In the genomic region with DNA sequence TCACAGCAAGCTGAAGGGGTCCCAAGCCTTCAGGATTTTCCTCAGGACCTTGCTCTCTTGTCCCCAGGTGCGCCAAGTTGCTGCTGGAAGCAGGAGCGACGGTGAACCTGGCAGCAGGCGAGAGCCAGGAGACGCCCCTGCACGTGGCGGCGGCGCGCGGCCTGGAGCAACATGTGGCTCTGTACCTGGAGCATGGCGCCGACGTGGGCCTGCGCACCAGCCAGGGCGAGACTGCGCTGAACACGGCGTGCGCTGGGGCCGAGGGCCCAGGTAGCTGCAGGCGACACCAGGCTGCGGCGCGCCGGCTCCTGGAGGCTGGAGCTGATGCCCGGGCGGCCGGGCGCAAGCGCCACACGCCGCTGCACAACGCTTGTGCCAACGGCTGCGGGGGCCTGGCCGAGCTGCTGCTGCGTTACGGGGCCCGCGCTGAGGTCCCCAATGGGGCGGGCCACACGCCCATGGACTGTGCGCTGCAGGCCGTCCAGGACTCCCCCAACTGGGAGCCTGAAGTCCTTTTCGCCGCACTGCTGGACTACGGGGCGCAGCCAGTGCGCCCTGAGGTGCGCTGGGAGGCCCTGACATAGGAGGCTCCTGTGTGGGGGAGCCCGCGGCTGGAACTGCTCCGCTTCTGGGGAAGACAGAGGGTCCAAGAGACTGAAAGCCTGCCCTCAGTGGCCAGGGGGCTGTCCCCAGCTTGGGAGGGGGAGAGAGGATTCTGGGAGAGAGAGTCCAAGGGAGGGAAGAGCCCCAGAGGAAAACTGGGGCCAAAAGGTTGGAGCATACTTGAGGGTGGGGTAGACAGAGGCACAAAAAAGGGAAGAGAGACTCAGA, we compare ENCODE assay signal across 1 cellular context.
TF ChIP-seq lines count a peak whose summit lies in the region.

No MANE protein-coding gene starts in this region.

TF ChIP-seq in HCT116, 20 proteins besides CTCF, POLR2A, EP300 and RAD21:
- TF ChIP-seq ELF1 (IDR thresholded peaks at IDR 0.05; ENCODE audit: borderline replicate concordance, low read depth), result no peak
- TF ChIP-seq SIN3A (IDR thresholded peaks at IDR 0.05; ENCODE audit: low read depth), result no peak
- TF ChIP-seq TCF7L2 (IDR thresholded peaks at IDR 0.05; ENCODE audit: borderline replicate concordance, extremely low read depth, insufficient read depth, insufficient read length), result no peak
- TF ChIP-seq ZFX (IDR thresholded peaks at IDR 0.05), result no peak
- no peak for TF ChIP-seq EGR1 (IDR thresholded peaks at IDR 0.05; ENCODE audit: low read depth)
- TF ChIP-seq, protein P1, sequence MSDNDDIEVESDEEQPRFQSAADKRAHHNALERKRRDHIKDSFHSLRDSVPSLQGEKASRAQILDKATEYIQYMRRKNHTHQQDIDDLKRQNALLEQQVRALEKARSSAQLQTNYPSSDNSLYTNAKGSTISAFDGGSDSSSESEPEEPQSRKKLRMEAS (IDR thresholded peaks at IDR 0.05), result no peak
- TF ChIP-seq CBX3 (IDR thresholded peaks at IDR 0.05; ENCODE audit: low read depth), result no peak
- TF ChIP-seq SP1 (IDR thresholded peaks at IDR 0.05; ENCODE audit: low read depth), result no peak
- no peak for TF ChIP-seq POLR2AphosphoS5 (IDR thresholded peaks at IDR 0.05; ENCODE audit: low read depth, low read length)
- TF ChIP-seq, protein P2, sequence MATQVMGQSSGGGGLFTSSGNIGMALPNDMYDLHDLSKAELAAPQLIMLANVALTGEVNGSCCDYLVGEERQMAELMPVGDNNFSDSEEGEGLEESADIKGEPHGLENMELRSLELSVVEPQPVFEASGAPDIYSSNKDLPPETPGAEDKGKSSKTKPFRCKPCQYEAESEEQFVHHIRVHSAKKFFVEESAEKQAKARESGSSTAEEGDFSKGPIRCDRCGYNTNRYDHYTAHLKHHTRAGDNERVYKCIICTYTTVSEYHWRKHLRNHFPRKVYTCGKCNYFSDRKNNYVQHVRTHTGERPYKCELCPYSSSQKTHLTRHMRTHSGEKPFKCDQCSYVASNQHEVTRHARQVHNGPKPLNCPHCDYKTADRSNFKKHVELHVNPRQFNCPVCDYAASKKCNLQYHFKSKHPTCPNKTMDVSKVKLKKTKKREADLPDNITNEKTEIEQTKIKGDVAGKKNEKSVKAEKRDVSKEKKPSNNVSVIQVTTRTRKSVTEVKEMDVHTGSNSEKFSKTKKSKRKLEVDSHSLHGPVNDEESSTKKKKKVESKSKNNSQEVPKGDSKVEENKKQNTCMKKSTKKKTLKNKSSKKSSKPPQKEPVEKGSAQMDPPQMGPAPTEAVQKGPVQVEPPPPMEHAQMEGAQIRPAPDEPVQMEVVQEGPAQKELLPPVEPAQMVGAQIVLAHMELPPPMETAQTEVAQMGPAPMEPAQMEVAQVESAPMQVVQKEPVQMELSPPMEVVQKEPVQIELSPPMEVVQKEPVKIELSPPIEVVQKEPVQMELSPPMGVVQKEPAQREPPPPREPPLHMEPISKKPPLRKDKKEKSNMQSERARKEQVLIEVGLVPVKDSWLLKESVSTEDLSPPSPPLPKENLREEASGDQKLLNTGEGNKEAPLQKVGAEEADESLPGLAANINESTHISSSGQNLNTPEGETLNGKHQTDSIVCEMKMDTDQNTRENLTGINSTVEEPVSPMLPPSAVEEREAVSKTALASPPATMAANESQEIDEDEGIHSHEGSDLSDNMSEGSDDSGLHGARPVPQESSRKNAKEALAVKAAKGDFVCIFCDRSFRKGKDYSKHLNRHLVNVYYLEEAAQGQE (IDR thresholded peaks at IDR 0.05; ENCODE audit: low read depth), result no peak
